ENCODE assay signal across 21 cellular contexts in genomic region chr6:96610019-96610418, GRCh38. TPM values are rescaled to one million over a fixed set of nuclear protein-coding genes. Genes with fewer than 3 reads are reported as not detected.
A peak's percentile ranks its signal among the peaks of the same experiment; 100 is the strongest.
DNase-seq lines count a peak whose midpoint lies in the region; ATAC-seq, FAIRE-seq and TF ChIP-seq lines count a peak whose summit lies in the region.
"Had no signal": no experiment of that assay in that cellular context is flagged by ENCODE, and none has a peak within 500 bp of the region (broad histone marks: within the 10 kb centered on the region; RNA-seq: fewer than 3 reads in every experiment).

No MANE protein-coding gene starts in this region.

- ATAC-seq in HG02623 (IDR thresholded peaks at IDR 0.05; ENCODE audit: unreplicated experiment) (peak; percentile 39), HG03196 (IDR thresholded peaks at IDR 0.05; ENCODE audit: unreplicated experiment) (peak; percentile 46), naive B cell (ENCODE audit: low read depth in 2 of 2) (peak; percentile 47 to 54)
- ATAC-seq: body of pancreas, PC-3 had no signal

- TF ChIP-seq CTCF in testis (IDR thresholded peaks at IDR 0.05): no peak

- peaks cover 10 to 29% (median 23%) of the 10 kb centered on the region in 3 donors for H3K4me1 Mint-ChIP-seq in naive B cell

- intact Hi-C loops in testis (cut with DNase I; ENCODE audit: low total_unique reads): no loop called here

- no peaks in the 10 kb centered on the region for H3K9me3 ChIP-seq in testis
- H3K9me3 ChIP-seq: body of pancreas, right atrium auricular region had no signal

- no peak overlapping the region for H3K27ac ChIP-seq in testis
- H3K27ac ChIP-seq: body of pancreas, right atrium auricular region had no signal

- WGBS in testis, 2 donors: 85 to 97% methylated on average over 1 of the region's 1 CpG

- no peak overlapping the region for H3K4me3 ChIP-seq in testis
- H3K4me3 ChIP-seq: body of pancreas, right atrium auricular region had no signal

- H3K4me3 Mint-ChIP-seq in naive B cell: peak overlapping the region in 1 of 8 donors; percentile 11
- H3K4me3 Mint-ChIP-seq: activated CD4-positive, alpha-beta memory T cell treated with anti-CD3 and anti-CD28 coated beads for 36 hours; CD14-positive monocyte; T-helper 1 cell treated with Interleukin-12 subunit alpha and Interleukin-12 subunit beta and Interleukin-4 antibody, amounts not matched to agents 30 μg/mL and 1 μg/mL, for 36 hours had no signal

- no peak for DNase-seq in GM19239 (ENCODE audit: insufficient read length, low spot score)
- DNase-seq in naive B cell: peak; percentile 6
- no peak for DNase-seq in testis
- no peak for DNase-seq in mesenteric fat pad (ENCODE audit: low spot score)
- no peak for DNase-seq in retina
- no peak for DNase-seq in frontal cortex (ENCODE audit: low spot score in 2 of 2)
- DNase-seq: activated CD4-positive, alpha-beta memory T cell treated with anti-CD3 and anti-CD28 coated beads for 36 hours; activated effector memory CD4-positive, alpha-beta T cell treated with anti-CD3 and anti-CD28 coated beads, Interleukin-2, amount 50 U/mL, for 16 hours; body of pancreas; effector memory CD4-positive, alpha-beta T cell; Kasumi-1; kidney; NCI-H2107; PC-3; substantia nigra had no signal

- FAIRE-seq in GM19239 (lab: Jason Lieb, UNC) (peak; percentile 48), frontal cortex (lab: Jason Lieb, UNC) (no peak)
- FAIRE-seq: kidney had no signal

- no peaks in the 10 kb centered on the region for H3K9me3 Mint-ChIP-seq in naive B cell
- H3K9me3 Mint-ChIP-seq: activated CD4-positive, alpha-beta memory T cell treated with anti-CD3 and anti-CD28 coated beads for 36 hours; CD14-positive monocyte; T-helper 1 cell treated with Interleukin-12 subunit alpha and Interleukin-12 subunit beta and Interleukin-4 antibody, amounts not matched to agents 30 μg/mL and 1 μg/mL, for 36 hours had no signal

- TF ChIP-seq POLR2A in testis (IDR thresholded peaks at IDR 0.05): no peak

- no peaks in the 10 kb centered on the region for H3K27me3 ChIP-seq in testis
- H3K27me3 ChIP-seq: body of pancreas, right atrium auricular region had no signal

- H3K27ac Mint-ChIP-seq in naive B cell: no peak overlapping the region
- H3K27ac Mint-ChIP-seq: activated CD4-positive, alpha-beta memory T cell treated with anti-CD3 and anti-CD28 coated beads for 36 hours; CD14-positive monocyte; T-helper 1 cell treated with Interleukin-12 subunit alpha and Interleukin-12 subunit beta and Interleukin-4 antibody, amounts not matched to agents 30 μg/mL and 1 μg/mL, for 36 hours had no signal

- peaks cover 4 to 7% (median 6%) of the 10 kb centered on the region in 3 donors for H3K27me3 Mint-ChIP-seq in naive B cell

- H3K36me3 ChIP-seq in testis (ENCODE audit: low read depth, missing control alignments): no peaks in the 10 kb centered on the region
- H3K36me3 ChIP-seq: right atrium auricular region had no signal

- no peaks in the 10 kb centered on the region for H3K36me3 Mint-ChIP-seq in naive B cell
- H3K36me3 Mint-ChIP-seq: activated CD4-positive, alpha-beta memory T cell treated with anti-CD3 and anti-CD28 coated beads for 36 hours; CD14-positive monocyte had no signal

- H3K4me1 ChIP-seq in testis: no peaks in the 10 kb centered on the region
- H3K4me1 ChIP-seq: body of pancreas, right atrium auricular region had no signal

RNA-seq across cellular contexts. Expression of gene FHL5, which starts 47.1 kb away (rescaled TPM):
- polyA plus RNA-seq in naive B cell (ENCODE audit: low read depth in 6 of 6): not detected
- total RNA-seq in testis: 10 to 100 TPM; 23.3 to 38.2 TPM
- 94.5 TPM for polyA plus RNA-seq in testis (ENCODE audit: insufficient read depth, low read depth, low replicate concordance)
- total RNA-seq in mesenteric fat pad: 16.6 TPM
- total RNA-seq in frontal cortex: 0.41 TPM
- total RNA-seq: activated CD4-positive, alpha-beta memory T cell treated with anti-CD3 and anti-CD28 coated beads for 36 hours; glomerular endothelial cell; PC-3 had no signal
- polyA plus RNA-seq: CD14-positive monocyte had no signal

Comparison
In these comparisons a context has a peak if more than half of its experiments do, and no peak if none do; other contexts are left out.
1. RNA of gene FHL5, which starts 47.1 kb away (total RNA-seq): 23.3 to 38.2 TPM in testis and 16.6 TPM in mesenteric fat pad (single experiment); 0.41 TPM in frontal cortex (single experiment); every median in the first group is over 10 times any median in the second.
2. Peak in every context shown above with its lines, with median percentiles within 50 percentile points of each other: ATAC-seq.